In the genomic region with DNA sequence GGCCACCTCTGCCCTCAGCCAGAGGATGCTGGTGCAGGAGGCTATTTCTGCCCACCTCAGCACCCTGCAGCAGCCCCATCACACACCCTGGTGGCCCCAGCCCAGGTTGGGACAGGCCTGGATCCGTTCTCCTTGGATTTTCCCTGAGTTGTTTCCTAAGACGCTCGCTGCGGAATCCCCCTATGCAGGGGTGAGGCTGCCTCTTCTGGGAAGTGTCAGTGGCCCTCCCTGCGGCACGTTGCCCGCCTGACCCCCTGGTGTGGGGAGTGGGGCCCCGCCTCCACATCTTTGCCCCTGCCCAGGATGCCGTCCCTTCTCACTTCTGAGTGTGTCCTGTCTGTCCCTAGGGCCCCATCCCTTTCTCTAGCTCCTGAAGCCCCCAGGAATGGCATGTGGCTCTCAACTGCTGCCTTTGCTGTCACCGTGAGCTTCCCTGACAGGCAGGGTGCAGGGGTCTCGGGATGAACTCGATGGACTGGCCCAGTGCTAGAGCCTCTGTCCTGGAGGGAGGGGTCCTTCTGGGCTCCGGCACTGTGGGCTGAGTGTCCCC, we compare ENCODE assay signal across 22 cellular contexts. TPM values are rescaled to one million over a fixed set of nuclear protein-coding genes. Genes with fewer than 3 reads are reported as not detected.
DNase-seq lines count a peak whose midpoint lies in the region; ATAC-seq and TF ChIP-seq lines count a peak whose summit lies in the region.
"Had no signal": no experiment of that assay in that cellular context is flagged by ENCODE, and none has a peak within 500 bp of the region (broad histone marks: within the 10 kb centered on the region; RNA-seq: fewer than 3 reads in every experiment).

No MANE protein-coding gene starts in this region.

- WGBS in testis, 2 donors = 73 to 79% methylated on average over 9 to 13 of the region's 13 CpGs

- intact Hi-C loops in left ventricle myocardium superior (cut with micrococcal nuclease) = no loop called here
- intact Hi-C loops in testis (cut with DNase I; ENCODE audit: low total_unique reads) = no loop called here

- no peaks in the 10 kb centered on the region for H3K36me3 Mint-ChIP-seq in nephron (ENCODE audit: low read depth)
- H3K36me3 Mint-ChIP-seq: activated naive CD4-positive, alpha-beta T cell treated with anti-CD3 and anti-CD28 coated beads, Interleukin-2, amount 50 U/mL, for 72 hours; naive thymus-derived CD4-positive, alpha-beta T cell had no signal

- peak overlapping the region; percentile 60 to 77 for H3K27ac ChIP-seq in testis
- H3K27ac ChIP-seq: psoas muscle had no signal

- no peaks in the 10 kb centered on the region for H3K9me3 Mint-ChIP-seq in nephron
- H3K9me3 Mint-ChIP-seq: activated CD4-positive, alpha-beta memory T cell treated with anti-CD3 and anti-CD28 coated beads, Interleukin-2, amount 10 ng/mL, durations not matched to agents 7 days and 5 days; activated naive CD4-positive, alpha-beta T cell treated with anti-CD3 and anti-CD28 coated beads, Interleukin-2, amount 50 U/mL, for 72 hours; activated T-cell treated with anti-CD3 and anti-CD28 coated beads, Interleukin-2, amount 50 U/mL, for 4 hours; dendritic cell treated with granulocyte-macrophage colony-stimulating factor and Interleukin-4, amounts not matched to agents 40 ng/mL and 50 ng/mL, for 4 days; naive thymus-derived CD4-positive, alpha-beta T cell had no signal

- peaks cover 3% of the 10 kb centered on the region for H3K4me1 ChIP-seq in adipocyte (ENCODE audit: control insufficient read depth, insufficient read depth, low read length)
- H3K4me1 ChIP-seq in testis = peaks cover under 1% of the 10 kb centered on the region
- H3K4me1 ChIP-seq: psoas muscle had no signal

- TF ChIP-seq CTCF in nephron (IDR thresholded peaks at IDR 0.05; ENCODE audit: unreplicated experiment in 3 of 3) = no peak
- no peak for TF ChIP-seq CTCF in testis (IDR thresholded peaks at IDR 0.05)

- H3K4me3 ChIP-seq in adipocyte (ENCODE audit: low read length) = no peak overlapping the region
- no peak overlapping the region for H3K4me3 ChIP-seq in testis
- H3K4me3 ChIP-seq: body of pancreas, psoas muscle had no signal

- H3K9ac ChIP-seq in adipocyte (ENCODE audit: low read length) = peak overlapping the region; percentile 51

- DNase-seq in adipocyte (ENCODE audit: low read depth) (no peak), left ventricle myocardium superior (peak; percentile 26), testis (no peak), foreskin melanocyte (no peak), inferior parietal cortex (ENCODE audit: extremely low spot score) (no peak), DMS153 treated with DMSO at 0.1 percent for 48 hours (lab: John Stamatoyannopoulos, UW; ENCODE audit: unreplicated experiment) (no peak)
- DNase-seq: activated CD4-positive, alpha-beta memory T cell treated with anti-CD3 and anti-CD28 coated beads, Interleukin-2, amount 10 ng/mL, durations not matched to agents 7 days and 5 days; activated T-cell treated with anti-CD3 and anti-CD28 coated beads, Interleukin-2, amount 50 U/mL, for 4 hours; body of pancreas; hippocampal formation; kidney glomerular epithelial cell; naive thymus-derived CD4-positive, alpha-beta T cell; NCI-H146; NCI-H2227 treated with DMSO at 0.1 percent for 48 hours; NK-92 treated with Interleukin-12 subunit alpha and Interleukin-12 subunit beta, amount 100 ng/mL, for 24 hours; psoas muscle; stimulated activated CD4-positive, alpha-beta T cell treated with anti-CD3 and anti-CD28 coated beads, Interleukin-1b, Interleukin-23, amount 100 ng/mL, for 48 hours had no signal

- peak overlapping the region; percentile 61 to 90 (median 87) for H3K27ac Mint-ChIP-seq in nephron
- H3K27ac Mint-ChIP-seq: activated CD4-positive, alpha-beta memory T cell treated with anti-CD3 and anti-CD28 coated beads, Interleukin-2, amount 10 ng/mL, durations not matched to agents 7 days and 5 days; activated naive CD4-positive, alpha-beta T cell treated with anti-CD3 and anti-CD28 coated beads, Interleukin-2, amount 50 U/mL, for 72 hours; dendritic cell treated with granulocyte-macrophage colony-stimulating factor and Interleukin-4, amounts not matched to agents 40 ng/mL and 50 ng/mL, for 4 days; naive thymus-derived CD4-positive, alpha-beta T cell had no signal

- no peaks in the 10 kb centered on the region for H3K36me3 ChIP-seq in adipocyte (ENCODE audit: control insufficient read depth, insufficient read depth, low read length, severe bottlenecking)
- no peaks in the 10 kb centered on the region for H3K36me3 ChIP-seq in testis (ENCODE audit: low read depth, missing control alignments)

- H3K4me3 Mint-ChIP-seq in nephron = no peak overlapping the region
- H3K4me3 Mint-ChIP-seq: activated CD4-positive, alpha-beta memory T cell treated with anti-CD3 and anti-CD28 coated beads, Interleukin-2, amount 10 ng/mL, durations not matched to agents 7 days and 5 days; activated T-cell treated with anti-CD3 and anti-CD28 coated beads, Interleukin-2, amount 50 U/mL, for 4 hours; dendritic cell treated with granulocyte-macrophage colony-stimulating factor and Interleukin-4, amounts not matched to agents 40 ng/mL and 50 ng/mL, for 4 days; naive thymus-derived CD4-positive, alpha-beta T cell had no signal

- H3K9me3 ChIP-seq in adipocyte (ENCODE audit: control insufficient read depth, low read length) (no peaks in the 10 kb centered on the region), testis (no peaks in the 10 kb centered on the region)
- H3K9me3 ChIP-seq: body of pancreas had no signal

- no peaks in the 10 kb centered on the region for H3K4me1 Mint-ChIP-seq in nephron

- TF ChIP-seq POLR2A in testis (IDR thresholded peaks at IDR 0.05) = no peak

- peaks cover 21% of the 10 kb centered on the region for H3K27me3 Mint-ChIP-seq in nephron (ENCODE audit: low read depth)
- H3K27me3 Mint-ChIP-seq: activated CD4-positive, alpha-beta memory T cell treated with anti-CD3 and anti-CD28 coated beads, Interleukin-2, amount 10 ng/mL, durations not matched to agents 7 days and 5 days had no signal

- H3K27me3 ChIP-seq in adipocyte (replicated peaks; ENCODE audit: control insufficient read depth, insufficient read depth, low read length) = peaks cover 4% of the 10 kb centered on the region
- no peaks in the 10 kb centered on the region for H3K27me3 ChIP-seq in testis
- H3K27me3 ChIP-seq: body of pancreas had no signal

- no peak for ATAC-seq in left ventricle myocardium superior
- ATAC-seq in GM19467 (IDR thresholded peaks at IDR 0.05; ENCODE audit: unreplicated experiment) = no peak
- ATAC-seq: activated naive CD4-positive, alpha-beta T cell treated with anti-CD3 and anti-CD28 coated beads, Interleukin-2, amount 50 U/mL, for 72 hours; activated T-cell treated with anti-CD3 and anti-CD28 coated beads, Interleukin-2, amount 50 U/mL, for 4 hours; body of pancreas; naive thymus-derived CD4-positive, alpha-beta T cell; psoas muscle had no signal

RNA-seq across cellular contexts. Expression of a gene that starts 0.6 kb away (rescaled TPM):
- 0.42 TPM for total RNA-seq in left ventricle myocardium superior
- total RNA-seq in testis = 1 to 10 TPM; 1.0 to 2.4 TPM
- 2.4 TPM for polyA plus RNA-seq in testis (ENCODE audit: insufficient read depth, low read depth, low replicate concordance)
- total RNA-seq: activated CD4-positive, alpha-beta memory T cell treated with anti-CD3 and anti-CD28 coated beads, Interleukin-2, amount 10 ng/mL, durations not matched to agents 7 days and 5 days; activated naive CD4-positive, alpha-beta T cell treated with anti-CD3 and anti-CD28 coated beads, Interleukin-2, amount 50 U/mL, for 72 hours; activated T-cell treated with anti-CD3 and anti-CD28 coated beads, Interleukin-2, amount 50 U/mL, for 4 hours; naive thymus-derived CD4-positive, alpha-beta T cell; RPMI7951 had no signal
- polyA plus RNA-seq: naive thymus-derived CD4-positive, alpha-beta T cell had no signal

RNA-seq across cellular contexts. Expression of a gene that starts 9.9 kb away (rescaled TPM):
- total RNA-seq in left ventricle myocardium superior = not detected
- 1 to 10 TPM; 1.9 to 5.6 TPM for total RNA-seq in testis
- polyA plus RNA-seq in testis (ENCODE audit: insufficient read depth, low read depth, low replicate concordance) = 3.9 TPM
- total RNA-seq: activated CD4-positive, alpha-beta memory T cell treated with anti-CD3 and anti-CD28 coated beads, Interleukin-2, amount 10 ng/mL, durations not matched to agents 7 days and 5 days; activated naive CD4-positive, alpha-beta T cell treated with anti-CD3 and anti-CD28 coated beads, Interleukin-2, amount 50 U/mL, for 72 hours; activated T-cell treated with anti-CD3 and anti-CD28 coated beads, Interleukin-2, amount 50 U/mL, for 4 hours; body of pancreas; naive thymus-derived CD4-positive, alpha-beta T cell; psoas muscle; RPMI7951 had no signal
- polyA plus RNA-seq: naive thymus-derived CD4-positive, alpha-beta T cell; psoas muscle had no signal

RNA-seq across cellular contexts. Expression of a gene that starts 29.3 kb away (rescaled TPM):
- total RNA-seq in left ventricle myocardium superior (50.5 TPM), testis (10 to 100 TPM; 44.9 to 51.8 TPM)
- polyA plus RNA-seq in testis (ENCODE audit: insufficient read depth, low read depth, low replicate concordance) = 92.8 TPM
- polyA plus RNA-seq: naive thymus-derived CD4-positive, alpha-beta T cell had no signal

RNA-seq across cellular contexts. Expression of a gene that starts 36.6 kb away (rescaled TPM):
- total RNA-seq in left ventricle myocardium superior (75.1 TPM), testis (100 to 1,000 TPM; 201 to 216 TPM)
- 90.3 TPM for polyA plus RNA-seq in testis (ENCODE audit: insufficient read depth, low read depth, low replicate concordance)
